Comparison of ENCODE assay signal across 8 cellular contexts in genomic region chr5:39424751-39425524, GRCh38. TPM values are rescaled to one million over a fixed set of nuclear protein-coding genes. Genes with fewer than 3 reads are reported as not detected.
DNase-seq lines count a peak whose midpoint lies in the region; ATAC-seq and TF ChIP-seq lines count a peak whose summit lies in the region.

TSS of gene DAB2 (minus strand) at chr5:39424980. CDS start at chr5:39394320, 30,660 bp downstream.

- ATAC-seq in GM19438 (IDR thresholded peaks at IDR 0.05; ENCODE audit: low read depth, unreplicated experiment) (peak; percentile 60), GM21360 (IDR thresholded peaks at IDR 0.05; ENCODE audit: unreplicated experiment) (no peak)

- peak; percentile 67 for DNase-seq in NCI-H774 (lab: John Stamatoyannopoulos, UW)
- DNase-seq in activated T-cell treated with anti-CD3 and anti-CD28 coated beads, Interleukin-2, amount 50 U/mL, for 1 hour = peak; percentile 47
- peak; percentile 75 for DNase-seq in epithelial cell of esophagus (ENCODE audit: low read depth)
- peak; percentile 93 for DNase-seq in mesenteric fat pad (ENCODE audit: low spot score)
- DNase-seq in stimulated activated CD8-positive, alpha-beta memory T cell treated with anti-CD3 and anti-CD28 coated beads, Interleukin-2, amount 100 ng/mL, for 1 hour (ENCODE audit: low read depth in 2 of 2) = peak; percentile 4 to 15

- H3K27ac ChIP-seq in 22Rv1 = no peak within 1 kb of the TSS

- TF ChIP-seq CTCF in 22Rv1 (IDR thresholded peaks at IDR 0.05) (peak; percentile 54), epithelial cell of esophagus (IDR thresholded peaks at IDR 0.05; ENCODE audit: insufficient read depth, low read depth, low read length, missing control alignments) (peak; percentile 27)

- H3K4me3 ChIP-seq in epithelial cell of esophagus (ENCODE audit: low read length) = peak within 1 kb of the TSS; percentile 43

RNA-seq across cellular contexts. Expression of gene DAB2, which starts in this region (rescaled TPM):
- total RNA-seq in mesenteric fat pad = 221 TPM

Comparison
In these comparisons a context has a peak if more than half of its experiments do, and no peak if none do; other contexts are left out.
1. DNase-seq: peak in every context shown above with its lines; median percentile 93 in mesenteric fat pad; 75 in epithelial cell of esophagus; 67 in NCI-H774; 47 in activated T-cell treated with anti-CD3 and anti-CD28 coated beads, Interleukin-2, amount 50 U/mL, for 1 hour; 10 in stimulated activated CD8-positive, alpha-beta memory T cell treated with anti-CD3 and anti-CD28 coated beads, Interleukin-2, amount 100 ng/mL, for 1 hour.